Comparison of ENCODE assay signal across 17 cellular contexts in the genomic region with DNA sequence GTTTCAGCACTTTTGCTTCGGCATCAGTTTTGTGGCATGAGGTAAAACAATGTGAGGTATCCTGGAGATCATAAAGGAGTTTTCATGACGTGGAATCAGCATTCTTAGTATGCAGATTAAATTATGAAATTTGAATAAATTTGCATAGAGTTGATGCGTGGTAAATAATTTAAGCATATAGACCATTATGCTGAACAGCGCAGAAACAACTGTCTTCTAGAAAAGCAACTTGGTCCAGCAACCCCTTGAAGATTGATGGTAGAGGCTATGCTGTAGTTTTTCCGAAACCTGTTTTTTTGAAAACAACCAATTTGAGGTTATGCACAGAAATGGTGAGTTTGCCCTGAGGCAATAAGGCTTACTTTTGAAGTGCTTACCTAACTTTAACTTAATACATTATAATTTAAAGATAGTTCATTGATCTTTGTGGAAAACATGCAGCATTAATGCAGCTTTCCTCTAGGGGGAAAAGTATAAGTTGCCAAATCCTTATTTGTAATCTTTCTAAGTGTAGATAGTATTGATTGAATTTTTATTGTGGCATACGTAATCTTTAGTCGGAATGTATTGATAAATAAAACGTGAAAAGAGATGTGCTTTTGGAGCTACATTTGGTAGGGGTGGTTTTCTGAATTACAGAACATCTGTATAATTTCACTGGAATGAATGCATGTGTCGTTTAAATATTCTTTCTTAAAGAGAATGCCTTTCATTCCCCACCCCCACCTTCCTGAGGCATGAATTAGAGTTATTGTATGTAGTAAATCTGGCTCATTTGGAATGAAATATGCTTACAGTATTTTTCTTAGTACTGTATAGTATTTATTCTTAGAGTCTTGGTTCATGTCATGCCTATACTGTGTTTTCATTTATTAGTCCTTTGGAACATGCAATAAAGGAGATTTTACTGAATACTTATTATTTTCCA. TPM values are rescaled to one million over a fixed set of nuclear protein-coding genes. Genes with fewer than 3 reads are reported as not detected.
DNase-seq lines count a peak whose midpoint lies in the region; ATAC-seq and TF ChIP-seq lines count a peak whose summit lies in the region.
"Had no signal": no experiment of that assay in that cellular context is flagged by ENCODE, and none has a peak within 500 bp of the region (broad histone marks: within the 10 kb centered on the region; RNA-seq: fewer than 3 reads in every experiment).

No MANE protein-coding gene starts in this region.

- H3K4me1 ChIP-seq in PC-3 (ENCODE audit: insufficient read depth, low read length) (peaks cover 14% of the 10 kb centered on the region), endodermal cell (ENCODE audit: control insufficient read depth, insufficient read depth, low read length) (no peaks in the 10 kb centered on the region)
- H3K4me1 ChIP-seq: parathyroid adenoma had no signal

- H3K36me3 ChIP-seq in PC-3 (ENCODE audit: low read depth, low read length) (no peaks in the 10 kb centered on the region), endodermal cell (ENCODE audit: control insufficient read depth, insufficient read depth, low read length) (no peaks in the 10 kb centered on the region)
- H3K36me3 ChIP-seq: gastrocnemius medialis, tibial artery, WERI-Rb-1 had no signal

- H3K4me3 ChIP-seq in PC-3 (ENCODE audit: low read length) (no peak overlapping the region), endodermal cell (ENCODE audit: low read length) (no peak overlapping the region)
- H3K4me3 ChIP-seq: gastrocnemius medialis, GM23248, tibial artery had no signal

- peaks cover 17% of the 10 kb centered on the region for H3K36me3 Mint-ChIP-seq in natural killer cell treated with Interleukin-12 subunit alpha and Interleukin-12 subunit beta and Interleukin-15 and Interleukin-18, amount 100 ng/mL, for 72 hours
- H3K36me3 Mint-ChIP-seq in natural killer cell (no peaks in the 10 kb centered on the region), endodermal cell (ENCODE audit: low read depth) (peaks cover 5% of the 10 kb centered on the region)

- peaks cover 80% of the 10 kb centered on the region for H3K79me2 ChIP-seq in PC-3 (ENCODE audit: low read length)
- H3K79me2 ChIP-seq: parathyroid adenoma had no signal

- H3K9ac ChIP-seq in PC-3 (ENCODE audit: low read length): no peak overlapping the region
- H3K9ac ChIP-seq in endodermal cell (ENCODE audit: extremely low read depth, low read length, poor library complexity, severe bottlenecking): no peak overlapping the region
- H3K9ac ChIP-seq: GM23248, parathyroid adenoma had no signal

- DNase-seq in natural killer cell treated with Interleukin-12 subunit alpha and Interleukin-12 subunit beta and Interleukin-15 and Interleukin-18, amount 100 ng/mL, for 72 hours (ENCODE audit: low spot score): no peak
- no peak for DNase-seq in natural killer cell
- DNase-seq in PC-3: no peak
- no peak for DNase-seq in endodermal cell
- DNase-seq in glomerular visceral epithelial cell (ENCODE audit: extremely low spot score): no peak
- no peak for DNase-seq in HuH-7.5 (ENCODE audit: low spot score)
- DNase-seq in left colon: no peak
- DNase-seq: DMS79 treated with DMSO at 0.1 percent for 48 hours, gastrocnemius medialis, GM23248, Karpas-422, NCI-H2107, SHP77 treated with DMSO at 0.1 percent for 48 hours, tibial artery, WERI-Rb-1 had no signal

- H3K4me1 Mint-ChIP-seq in natural killer cell treated with Interleukin-12 subunit alpha and Interleukin-12 subunit beta and Interleukin-15 and Interleukin-18, amount 100 ng/mL, for 72 hours (ENCODE audit: low read depth in 2 of 2): peaks cover 33 to 40% of the 10 kb centered on the region in 2 donors
- H3K4me1 Mint-ChIP-seq in natural killer cell (peaks cover 37 to 39% of the 10 kb centered on the region in 2 donors), endodermal cell (peaks cover 11% of the 10 kb centered on the region)

- no peaks in the 10 kb centered on the region for H3K27me3 Mint-ChIP-seq in natural killer cell treated with Interleukin-12 subunit alpha and Interleukin-12 subunit beta and Interleukin-15 and Interleukin-18, amount 100 ng/mL, for 72 hours
- no peaks in the 10 kb centered on the region for H3K27me3 Mint-ChIP-seq in natural killer cell (ENCODE audit: low read depth in 2 of 2)
- H3K27me3 Mint-ChIP-seq in endodermal cell (ENCODE audit: insufficient read depth): peaks cover 23% of the 10 kb centered on the region

- H3K27ac ChIP-seq in PC-3 (ENCODE audit: low read length): no peak overlapping the region
- no peak overlapping the region for H3K27ac ChIP-seq in endodermal cell (ENCODE audit: low read depth, low read length)
- H3K27ac ChIP-seq: gastrocnemius medialis, GM23248, parathyroid adenoma, tibial artery, WERI-Rb-1 had no signal

- peak overlapping the region; percentile 83 to 95 for H3K27ac Mint-ChIP-seq in natural killer cell treated with Interleukin-12 subunit alpha and Interleukin-12 subunit beta and Interleukin-15 and Interleukin-18, amount 100 ng/mL, for 72 hours
- H3K27ac Mint-ChIP-seq in natural killer cell: peak overlapping the region in 1 of 2 donors; percentile 96
- H3K27ac Mint-ChIP-seq in endodermal cell: no peak overlapping the region

- CTCF ChIA-PET in PC-3 (lab: Charles Lee): no interaction called here

- H4K20me1 ChIP-seq in PC-3 (ENCODE audit: low read length): no peaks in the 10 kb centered on the region

- no peak overlapping the region for H3K4me3 Mint-ChIP-seq in natural killer cell treated with Interleukin-12 subunit alpha and Interleukin-12 subunit beta and Interleukin-15 and Interleukin-18, amount 100 ng/mL, for 72 hours
- H3K4me3 Mint-ChIP-seq in natural killer cell (no peak overlapping the region), endodermal cell (no peak overlapping the region)

- no TSS peak for BruUV-seq in PC-3 (replicated peaks; lab: Mats Ljungman, UMichigan)

- H3K27me3 ChIP-seq in PC-3 (ENCODE audit: low read length): no peaks in the 10 kb centered on the region
- H3K27me3 ChIP-seq in endodermal cell (ENCODE audit: control insufficient read depth, insufficient read depth, low read length, poor library complexity, severe bottlenecking): peaks cover 8% of the 10 kb centered on the region
- H3K27me3 ChIP-seq: gastrocnemius medialis, tibial artery had no signal

- POLR2A ChIA-PET in PC-3 (lab: Charles Lee; ENCODE audit: unreplicated experiment): no interaction called here

- H3K4me2 ChIP-seq in PC-3 (ENCODE audit: low read length): no peak overlapping the region

- no peak for TF ChIP-seq CTCF in natural killer cell (IDR thresholded peaks at IDR 0.05)
- TF ChIP-seq CTCF in PC-3 (conservative IDR thresholded peaks at IDR 0.05; ENCODE audit: low read depth, low read length): peak; percentile 30; the same call in 1 of the 2 replicates
- peak; percentile 48 for TF ChIP-seq CTCF in endodermal cell (conservative IDR thresholded peaks at IDR 0.05)

- no peaks in the 10 kb centered on the region for H3K9me2 ChIP-seq in PC-3 (replicated peaks; ENCODE audit: low read length)

- no peaks in the 10 kb centered on the region for H3F3A ChIP-seq in PC-3 (ENCODE audit: low read length, unreplicated experiment)

- intact Hi-C loops in natural killer cell (cut with micrococcal nuclease) (loop anchor here (2.0 to 5.0 kb wide), 2 partner anchors 27 to 48 kb away; no protein-coding TSS in a partner anchor), PC-3 (cut with micrococcal nuclease) (no loop called here), left colon (cut with DNase I, micrococcal nuclease) (no loop called here)

- no peak for ATAC-seq in natural killer cell treated with Interleukin-12 subunit alpha and Interleukin-12 subunit beta and Interleukin-15 and Interleukin-18, amount 100 ng/mL, for 72 hours
- ATAC-seq in natural killer cell (no peak), PC-3 (no peak), HG03175 (IDR thresholded peaks at IDR 0.05; ENCODE audit: unreplicated experiment) (no peak), left colon (no peak)
- ATAC-seq: gastrocnemius medialis had no signal

- no peak overlapping the region for H2AFZ ChIP-seq in PC-3 (ENCODE audit: low read length)
- H2AFZ ChIP-seq: GM23248, parathyroid adenoma had no signal

- H3K9me3 ChIP-seq in PC-3 (ENCODE audit: low read length) (no peaks in the 10 kb centered on the region), endodermal cell (ENCODE audit: control insufficient read depth, low read length) (peaks cover 7% of the 10 kb centered on the region)
- H3K9me3 ChIP-seq: gastrocnemius medialis, tibial artery had no signal

- peaks cover 3% of the 10 kb centered on the region for H3K9me3 Mint-ChIP-seq in natural killer cell treated with Interleukin-12 subunit alpha and Interleukin-12 subunit beta and Interleukin-15 and Interleukin-18, amount 100 ng/mL, for 72 hours
- H3K9me3 Mint-ChIP-seq in natural killer cell (no peaks in the 10 kb centered on the region), endodermal cell (peaks cover 9% of the 10 kb centered on the region)

- WGBS in endodermal cell (ENCODE audit: insufficient coverage in 1 of 2, insufficient read length in 1 of 2), 2 experiments: 94% methylated on average over 7 to 8 of the region's 9 CpGs

RNA-seq across cellular contexts. Expression of gene PRDM2, which starts 3.8 kb away (rescaled TPM):
- 10 to 100 TPM; 80.1 to 91.3 TPM for total RNA-seq in natural killer cell treated with Interleukin-12 subunit alpha and Interleukin-12 subunit beta and Interleukin-15 and Interleukin-18, amount 100 ng/mL, for 72 hours
- total RNA-seq in natural killer cell (100 to 1,000 TPM; 168 to 193 (median 184) TPM), PC-3 (2014; rRNA removed) (9.4 and 13.8 TPM in 2 replicates), endodermal cell (10 to 100 TPM; 29.4 to 35.4 TPM), left colon (10 to 100 TPM; 33.3 to 33.8 TPM)
- polyA plus RNA-seq in endodermal cell (2013, experiment 1 of 2): 35.9 TPM
- polyA plus RNA-seq in endodermal cell (2013, experiment 2 of 2): 40.1 TPM
